In genomic region chr16:27113341-27113841, GRCh38 we compare ENCODE assay signal across 1 cellular context.
TF ChIP-seq lines count a peak whose summit lies in the region.

No MANE protein-coding gene starts in this region.

TF ChIP-seq in H1, 55 proteins besides CTCF, POLR2A, EP300 and RAD21:
- TF ChIP-seq JUN (IDR thresholded peaks at IDR 0.05; ENCODE audit: low read depth, low read length) (no peak), CHD2 (IDR thresholded peaks at IDR 0.05; ENCODE audit: low read length) (no peak), SUZ12 (IDR thresholded peaks at IDR 0.05; ENCODE audit: low read length) (no peak), CBX5 (IDR thresholded peaks at IDR 0.05; ENCODE audit: low read depth, low read length) (no peak), TEAD4 (IDR thresholded peaks at IDR 0.05; ENCODE audit: low read depth, low read length) (no peak), KDM4A (IDR thresholded peaks at IDR 0.05; ENCODE audit: low read depth, low read length, severe bottlenecking) (no peak)
